20 cellular contexts compared by ENCODE assay signal in the genomic region with DNA sequence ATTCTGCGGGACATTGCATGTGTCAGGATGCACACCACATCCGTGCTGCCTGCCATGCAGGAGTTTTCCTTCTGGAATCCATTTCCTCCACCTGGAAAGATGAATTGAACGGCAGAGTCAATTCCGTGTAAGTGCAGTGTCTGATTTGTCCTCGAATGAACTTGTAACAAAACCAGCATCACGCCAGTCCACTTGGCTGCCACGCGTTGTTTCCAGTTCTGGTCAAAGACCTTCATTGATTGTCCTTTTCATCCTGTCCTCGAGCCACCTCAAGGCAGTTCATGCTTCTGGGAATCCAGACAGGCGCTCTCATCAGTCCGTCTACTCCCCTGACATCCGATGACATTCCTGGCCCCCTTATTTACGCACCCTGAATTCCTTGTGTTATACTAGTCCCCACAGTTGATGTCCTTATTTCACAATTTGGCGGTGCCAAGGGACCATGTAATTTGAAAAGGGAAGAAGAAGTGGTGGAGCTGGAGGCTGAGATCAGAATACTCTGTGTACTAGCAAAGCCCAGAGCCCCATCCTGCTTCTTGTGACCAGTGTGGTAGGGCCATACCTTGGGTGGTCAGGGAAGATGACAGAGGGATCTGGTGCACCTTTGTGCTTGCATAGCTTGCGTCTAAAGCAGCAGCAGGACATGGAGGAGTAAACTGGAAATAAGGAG.
"Had no signal": no experiment of that assay in that cellular context is flagged by ENCODE, and none has a peak within 500 bp of the region (broad histone marks: within the 10 kb centered on the region; RNA-seq: fewer than 3 reads in every experiment).

No MANE protein-coding gene starts in this region.

- H3K4me3 ChIP-seq: ovary, skin epidermis, stomach, vagina had no signal

- H3K27ac ChIP-seq: ovary, skin epidermis, stomach, vagina had no signal

- H3K36me3 ChIP-seq: ovary, stomach, vagina had no signal

- H3K9me3 ChIP-seq: ovary, stomach, vagina had no signal

- H3K4me1 ChIP-seq: vagina had no signal

- DNase-seq: activated CD4-positive, alpha-beta T cell treated with anti-CD3 and anti-CD28 coated beads, Interleukin-2, amount 10 ng/mL, durations not matched to agents 7 days and 5 days; activated CD8-positive, alpha-beta T cell treated with anti-CD3 and anti-CD28 coated beads, Interleukin-2, amount 10 ng/mL, durations not matched to agents 7 days and 5 days; activated naive CD4-positive, alpha-beta T cell treated with anti-CD3 and anti-CD28 coated beads, Interleukin-2, amount 50 U/mL, for 16 hours; activated T-cell treated with anti-CD3 and anti-CD28 coated beads, Interleukin-2, amount 50 U/mL, for 24 hours; aorta; effector CD8-positive, alpha-beta T cell; left colon; mammary epithelial cell; naive thymus-derived CD4-positive, alpha-beta T cell; ovary; stimulated activated CD4-positive, alpha-beta T cell treated with anti-CD3 and anti-CD28 coated beads, Interleukin-15, amount 100 ng/mL, for 24 hours; stimulated activated CD4-positive, alpha-beta T cell treated with anti-CD3 and anti-CD28 coated beads, Interleukin-4, amount 100 ng/mL, for 1 hour; stomach; T1000; trophoblast cell had no signal

- ATAC-seq: activated CD4-positive, CD25-positive, alpha-beta regulatory T cell treated with anti-CD3 and anti-CD28 coated beads, Interleukin-2, amount 50 U/mL, for 24 hours; esophagus mucosa; left colon; naive thymus-derived CD4-positive, alpha-beta T cell; stimulated activated effector memory CD8-positive, alpha-beta T cell treated with anti-CD3 and anti-CD28 coated beads, Interleukin-12 subunit alpha, Interleukin-12 subunit beta, amount 100 ng/mL, for 72 hours had no signal

- H3K27me3 ChIP-seq: ovary, stomach, vagina had no signal
